25 cellular contexts compared by ENCODE assay signal in genomic region chr4:141926414-141926813, GRCh38.
DNase-seq lines count a peak whose midpoint lies in the region; TF ChIP-seq lines count a peak whose summit lies in the region.
"Had no signal": no experiment of that assay in that cellular context is flagged by ENCODE, and none has a peak within 500 bp of the region (broad histone marks: within the 10 kb centered on the region; RNA-seq: fewer than 3 reads in every experiment).

No MANE protein-coding gene starts in this region.

- no peak for TF ChIP-seq POLR2A in erythroblast (IDR thresholded peaks at IDR 0.05; ENCODE audit: low read length)

- peak in 1 of 2 experiments; percentile 95; a peak in 2 of 4 replicates for TF ChIP-seq EP300 in SK-N-SH (IDR thresholded peaks at IDR 0.05; ENCODE audit: borderline replicate concordance in 1 of 2, low read depth in 1 of 2, low read length in 1 of 2)

- peaks cover under 1% of the 10 kb centered on the region for H3K27me3 Mint-ChIP-seq in activated CD4-positive, alpha-beta T cell treated with anti-CD3 and anti-CD28 coated beads, Interleukin-2, amount 10 ng/mL, durations not matched to agents 7 days and 5 days
- H3K27me3 Mint-ChIP-seq in progenitor cell of endocrine pancreas: no peaks in the 10 kb centered on the region
- H3K27me3 Mint-ChIP-seq: CD4-positive, CD25-positive, alpha-beta regulatory T cell had no signal

- no peaks in the 10 kb centered on the region for H3K27me3 ChIP-seq in SK-N-SH (ENCODE audit: insufficient read depth)
- H3K27me3 ChIP-seq: BE2C, BLaER1 had no signal

- no peak overlapping the region for H3K4me3 ChIP-seq in SK-N-SH (ENCODE audit: low read depth in 2 of 2, low read length in 1 of 2)
- H3K4me3 ChIP-seq: BLaER1, GM12878 had no signal

- no peaks in the 10 kb centered on the region for H3K4me1 Mint-ChIP-seq in activated CD4-positive, alpha-beta T cell treated with anti-CD3 and anti-CD28 coated beads, Interleukin-2, amount 10 ng/mL, durations not matched to agents 7 days and 5 days
- no peaks in the 10 kb centered on the region for H3K4me1 Mint-ChIP-seq in progenitor cell of endocrine pancreas (ENCODE audit: low read depth)
- H3K4me1 Mint-ChIP-seq: CD14-positive monocyte; CD4-positive, alpha-beta memory T cell; CD8-positive, alpha-beta memory T cell had no signal

- peak overlapping the region in 1 of 2 experiments; percentile 75; a peak in 2 of 4 replicates for H3K27ac ChIP-seq in SK-N-SH (ENCODE audit: low read depth in 2 of 2, low read length in 1 of 2)
- H3K27ac ChIP-seq: BLaER1 had no signal

- no peaks in the 10 kb centered on the region for H3K9me3 Mint-ChIP-seq in activated CD4-positive, alpha-beta T cell treated with anti-CD3 and anti-CD28 coated beads, Interleukin-2, amount 10 ng/mL, durations not matched to agents 7 days and 5 days
- no peaks in the 10 kb centered on the region for H3K9me3 Mint-ChIP-seq in progenitor cell of endocrine pancreas (ENCODE audit: low read depth)
- H3K9me3 Mint-ChIP-seq: CD8-positive, alpha-beta memory T cell had no signal

- 0% methylated on average over 1 of the region's 1 CpG for WGBS in SK-N-SH (ENCODE audit: low lambda C conversion rate)

- no peaks in the 10 kb centered on the region for H3F3A ChIP-seq in SK-N-SH (replicated peaks; ENCODE audit: insufficient read depth)

- no peaks in the 10 kb centered on the region; the same call in 1 of the 2 replicates for H3K79me2 ChIP-seq in SK-N-SH (ENCODE audit: insufficient read depth)

- CTCF ChIA-PET in SK-N-SH (lab: Yijun Ruan, JAX): interaction anchor here (1.0 to 2.0 kb wide), 3 partner anchors 13 to 581 kb away, joined by 3 to 5 read pairs (median 4); no protein-coding TSS in a partner anchor
- CTCF ChIA-PET in activated CD4-positive, alpha-beta T cell treated with anti-CD3 and anti-CD28 coated beads, Interleukin-2, amount 10 ng/mL, durations not matched to agents 7 days and 5 days (lab: Charles Lee): no interaction called here

- DNase-seq in SK-N-DZ (ENCODE audit: low spot score): peak; percentile 80
- DNase-seq in SK-N-SH: peak; percentile 56
- DNase-seq in erythroblast (lab: John Stamatoyannopoulos, UW): peak; percentile 16 to 70
- DNase-seq in dermis blood vessel endothelial cell: no peak
- no peak for DNase-seq in activated CD4-positive, alpha-beta T cell treated with anti-CD3 and anti-CD28 coated beads, Interleukin-2, amount 10 ng/mL, durations not matched to agents 7 days and 5 days
- DNase-seq in NCI-H2081 treated with DMSO at 0.1 percent for 48 hours (lab: John Stamatoyannopoulos, UW): no peak
- DNase-seq in progenitor cell of endocrine pancreas (ENCODE audit: low spot score, unreplicated experiment): no peak
- DNase-seq: 8988T; ACHN; BE2C; C1 segment of cervical spinal cord; CD4-positive, alpha-beta memory T cell; CD4-positive, CD25-positive, alpha-beta regulatory T cell; CD8-positive, alpha-beta memory T cell; COR-L47; DMS 273 treated with DMSO at 0.1 percent for 48 hours; DMS153; DMS53; DMS79; DND-41; EL; GDM1 had no signal

- POLR2A ChIA-PET in SK-N-SH (lab: Yijun Ruan, JAX): no interaction called here
- POLR2A ChIA-PET in activated CD4-positive, alpha-beta T cell treated with anti-CD3 and anti-CD28 coated beads, Interleukin-2, amount 10 ng/mL, durations not matched to agents 7 days and 5 days (lab: Charles Lee): no interaction called here

- H4K20me1 ChIP-seq in SK-N-SH (ENCODE audit: insufficient read depth): no peaks in the 10 kb centered on the region
- H4K20me1 ChIP-seq: BLaER1 had no signal

- H3K4me1 ChIP-seq in SK-N-SH (ENCODE audit: control insufficient read depth in 1 of 2, insufficient read depth in 2 of 2, low read depth in 1 of 2, low read length in 1 of 2): peaks cover 0 to 8% of the 10 kb centered on the region in 2 experiments; a peak in 2 of 4 replicates
- H3K4me1 ChIP-seq: BLaER1 had no signal

- no peak overlapping the region for H3K4me3 Mint-ChIP-seq in activated CD4-positive, alpha-beta T cell treated with anti-CD3 and anti-CD28 coated beads, Interleukin-2, amount 10 ng/mL, durations not matched to agents 7 days and 5 days
- no peak overlapping the region for H3K4me3 Mint-ChIP-seq in progenitor cell of endocrine pancreas (ENCODE audit: low read depth)
- H3K4me3 Mint-ChIP-seq: CD14-positive monocyte; CD4-positive, alpha-beta memory T cell; CD4-positive, CD25-positive, alpha-beta regulatory T cell; CD8-positive, alpha-beta memory T cell had no signal

- no peaks in the 10 kb centered on the region for H3K9me2 ChIP-seq in SK-N-SH

- no peak overlapping the region for H2AFZ ChIP-seq in SK-N-SH (ENCODE audit: low read depth)

- TF ChIP-seq RAD21 in SK-N-SH (IDR thresholded peaks at IDR 0.05; ENCODE audit: low read length): 0 out of 2 replicates have a peak, but pooled peaks have one; percentile 3

- no peak overlapping the region for H3K4me2 ChIP-seq in SK-N-SH
- H3K4me2 ChIP-seq: BLaER1 had no signal

- no peak overlapping the region for H3K27ac Mint-ChIP-seq in activated CD4-positive, alpha-beta T cell treated with anti-CD3 and anti-CD28 coated beads, Interleukin-2, amount 10 ng/mL, durations not matched to agents 7 days and 5 days
- H3K27ac Mint-ChIP-seq in progenitor cell of endocrine pancreas: no peak overlapping the region
- H3K27ac Mint-ChIP-seq: CD4-positive, alpha-beta memory T cell; CD4-positive, CD25-positive, alpha-beta regulatory T cell; CD8-positive, alpha-beta memory T cell had no signal

- H3K36me3 ChIP-seq in SK-N-SH (replicated peaks in 1 of 2; ENCODE audit: control insufficient read depth in 1 of 2, insufficient read depth in 2 of 2, low read length in 1 of 2): no peaks in the 10 kb centered on the region
- H3K36me3 ChIP-seq: BE2C, BLaER1 had no signal

- TF ChIP-seq CTCF in SK-N-SH (IDR thresholded peaks at IDR 0.05): no peak
- TF ChIP-seq CTCF in progenitor cell of endocrine pancreas (IDR thresholded peaks at IDR 0.05; ENCODE audit: unreplicated experiment): no peak

- no peaks in the 10 kb centered on the region for H3K36me3 Mint-ChIP-seq in activated CD4-positive, alpha-beta T cell treated with anti-CD3 and anti-CD28 coated beads, Interleukin-2, amount 10 ng/mL, durations not matched to agents 7 days and 5 days (ENCODE audit: low read depth)
- H3K36me3 Mint-ChIP-seq in progenitor cell of endocrine pancreas (ENCODE audit: insufficient read depth): no peaks in the 10 kb centered on the region
- H3K36me3 Mint-ChIP-seq: CD14-positive monocyte; CD4-positive, alpha-beta memory T cell; CD4-positive, CD25-positive, alpha-beta regulatory T cell; CD8-positive, alpha-beta memory T cell had no signal

- no peaks in the 10 kb centered on the region for H3K9me3 ChIP-seq in SK-N-SH
- H3K9me3 ChIP-seq: BE2C, BLaER1 had no signal

- H3K9ac ChIP-seq in SK-N-SH: no peak overlapping the region
- H3K9ac ChIP-seq: BLaER1 had no signal

TF ChIP-seq in SK-N-SH, 30 proteins besides CTCF, POLR2A, EP300 and RAD21:
- TF ChIP-seq NRF1 (IDR thresholded peaks at IDR 0.05; ENCODE audit: low read depth, low read length) (no peak), TCF12 (IDR thresholded peaks at IDR 0.05) (no peak), IRF3 (IDR thresholded peaks at IDR 0.05; ENCODE audit: low read depth, low read length) (no peak), GABPA (IDR thresholded peaks at IDR 0.05; ENCODE audit: low read depth) (no peak), GATA2 (CRISPR knock-in tag; IDR thresholded peaks at IDR 0.05) (peak; percentile 91), RCOR1 (IDR thresholded peaks at IDR 0.05; ENCODE audit: low read length) (peak; percentile 93), CHD2 (IDR thresholded peaks at IDR 0.05; ENCODE audit: low read length, partially characterized antibody) (peak; percentile 63), NFIC (IDR thresholded peaks at IDR 0.05; ENCODE audit: borderline replicate concordance) (no peak), RXRA (IDR thresholded peaks at IDR 0.05; ENCODE audit: borderline replicate concordance, low read depth) (no peak), EZH2phosphoT487 (IDR thresholded peaks at IDR 0.05; ENCODE audit: borderline replicate concordance, low read depth) (no peak), MXI1 (IDR thresholded peaks at IDR 0.05; ENCODE audit: low read depth, low read length) (0 out of 2 replicates have a peak, but pooled peaks have one; percentile 11), FOXJ3 (CRISPR knock-in tag; IDR thresholded peaks at IDR 0.05) (0 out of 2 replicates have a peak, but pooled peaks have one; percentile 18), JUND (IDR thresholded peaks at IDR 0.05) (no peak), ELF1 (IDR thresholded peaks at IDR 0.05) (no peak), TEAD4 (IDR thresholded peaks at IDR 0.05; ENCODE audit: borderline replicate concordance, insufficient read depth) (no peak), FOXM1 (IDR thresholded peaks at IDR 0.05; ENCODE audit: low read depth) (no peak)

Comparison
In these comparisons a context has a peak if more than half of its experiments do, and no peak if none do; other contexts are left out.
1. DNase-seq: peak in SK-N-DZ (single experiment), SK-N-SH (single experiment) and erythroblast (2 of 2); none in dermis blood vessel endothelial cell (single experiment), activated CD4-positive, alpha-beta T cell treated with anti-CD3 and anti-CD28 coated beads, Interleukin-2, amount 10 ng/mL, durations not matched to agents 7 days and 5 days (single experiment), NCI-H2081 treated with DMSO at 0.1 percent for 48 hours (single experiment) and progenitor cell of endocrine pancreas (single experiment).